9 cellular contexts compared by ENCODE assay signal in genomic region chr22:50622723-50623327, GRCh38. TPM values are rescaled to one million over a fixed set of nuclear protein-coding genes. Genes with fewer than 3 reads are reported as not detected.
A peak's percentile ranks its signal among the peaks of the same experiment; 100 is the strongest.
DNase-seq lines count a peak whose midpoint lies in the region; ATAC-seq and TF ChIP-seq lines count a peak whose summit lies in the region.
"Had no signal": no experiment of that assay in that cellular context is flagged by ENCODE, and none has a peak within 500 bp of the region (broad histone marks: within the 10 kb centered on the region; RNA-seq: fewer than 3 reads in every experiment).

No MANE protein-coding gene starts in this region.

- H3K9me3 Mint-ChIP-seq in activated naive CD8-positive, alpha-beta T cell treated with anti-CD3 and anti-CD28 coated beads for 36 hours, result no peaks in the 10 kb centered on the region

- no peaks in the 10 kb centered on the region for H3K36me3 Mint-ChIP-seq in activated naive CD8-positive, alpha-beta T cell treated with anti-CD3 and anti-CD28 coated beads for 36 hours

- no peak overlapping the region for H2BK120ac ChIP-seq in neuronal stem cell (ENCODE audit: low read depth, low read length)

- ATAC-seq in DND-41 (ENCODE audit: insufficient read depth, low read depth) (no peak), HG03108 (IDR thresholded peaks at IDR 0.05; ENCODE audit: unreplicated experiment) (no peak), GM18907 (IDR thresholded peaks at IDR 0.05; ENCODE audit: unreplicated experiment) (no peak), GM18909 (IDR thresholded peaks at IDR 0.05; ENCODE audit: poor library complexity, unreplicated experiment) (no peak), HG03025 (IDR thresholded peaks at IDR 0.05; ENCODE audit: low FRiP score, unreplicated experiment) (no peak)

- H3K18ac ChIP-seq in neuronal stem cell (ENCODE audit: low read length), result peak overlapping the region; percentile 95

- H3K4me3 ChIP-seq in DND-41 (ENCODE audit: low read depth in 1 of 2, low read length in 2 of 2) (no peak overlapping the region; a peak in 1 of 4 replicates), neuronal stem cell (ENCODE audit: low read length in 2 of 2) (peak overlapping the region in 1 of 2 donors; percentile 24)

- WGBS in neuronal stem cell (ENCODE audit: extremely low coverage in 2 of 2, insufficient read length in 2 of 2, insufficient replicate concordance in 1 of 2), 2 donors, result no CpG with 5 or more reads among the region's 16 CpGs

- H3K79me1 ChIP-seq in neuronal stem cell (ENCODE audit: low read depth, low read length), result peaks cover 2% of the 10 kb centered on the region

- peak overlapping the region; percentile 96 for H2AK5ac ChIP-seq in neuronal stem cell (ENCODE audit: low read depth, low read length)

- peak overlapping the region; percentile 46 for H2BK15ac ChIP-seq in neuronal stem cell (ENCODE audit: low read length)

- peak overlapping the region; percentile 82 for H3K4me3 Mint-ChIP-seq in activated naive CD8-positive, alpha-beta T cell treated with anti-CD3 and anti-CD28 coated beads for 36 hours

- H3K27me3 ChIP-seq in DND-41 (ENCODE audit: insufficient read depth, low read length, poor library complexity), result no peaks in the 10 kb centered on the region
- peaks cover 0 to 2% (median 0%) of the 10 kb centered on the region in 3 experiments for H3K27me3 ChIP-seq in neuronal stem cell (ENCODE audit: control insufficient read depth in 3 of 3, insufficient read depth in 3 of 3, low read depth in 1 of 3, low read length in 3 of 3)

- H3K14ac ChIP-seq in neuronal stem cell (ENCODE audit: low read length), result no peak overlapping the region

- H3K4me2 ChIP-seq in DND-41 (ENCODE audit: insufficient read depth, low read length), result peak overlapping the region; percentile 66
- no peak overlapping the region for H3K4me2 ChIP-seq in neuronal stem cell (ENCODE audit: insufficient read depth, low read length, poor library complexity, severe bottlenecking)

- H2AFZ ChIP-seq in DND-41 (ENCODE audit: low read depth, low read length) (peak overlapping the region; percentile 66; the same call in 1 of the 2 replicates), neuronal stem cell (ENCODE audit: low read length) (peak overlapping the region; percentile 48)

- H3K4me1 ChIP-seq in DND-41 (ENCODE audit: insufficient read depth, low read length), result peaks cover 53% of the 10 kb centered on the region
- H3K4me1 ChIP-seq in neuronal stem cell (ENCODE audit: control insufficient read depth in 2 of 2, insufficient read depth in 1 of 2, low read depth in 1 of 2, low read length in 2 of 2), result peaks cover 24% of the 10 kb centered on the region in 2 donors

- peaks cover 20% of the 10 kb centered on the region for H3K36me3 ChIP-seq in DND-41 (ENCODE audit: insufficient read depth, low read length)
- H3K36me3 ChIP-seq in neuronal stem cell (replicated peaks in 1 of 2; ENCODE audit: control insufficient read depth in 2 of 2, insufficient read depth in 2 of 2, low read length in 2 of 2), result no peaks in the 10 kb centered on the region

- peak overlapping the region; percentile 86 for H3K4ac ChIP-seq in neuronal stem cell (ENCODE audit: low read length)

- H4K20me1 ChIP-seq in DND-41 (ENCODE audit: insufficient read depth, low read length), result no peaks in the 10 kb centered on the region

- peak overlapping the region; percentile 76 for H3K23ac ChIP-seq in neuronal stem cell (ENCODE audit: low read depth, low read length, poor library complexity)

- H3K27ac ChIP-seq in DND-41 (ENCODE audit: low read length), result peak overlapping the region; percentile 77; the same call in 1 of the 2 replicates
- peak overlapping the region; percentile 55 for H3K27ac ChIP-seq in neuronal stem cell (replicated peaks; ENCODE audit: low read length)

- H3K4me1 Mint-ChIP-seq in activated naive CD8-positive, alpha-beta T cell treated with anti-CD3 and anti-CD28 coated beads for 36 hours, result peaks cover 41% of the 10 kb centered on the region

- H3K27me3 Mint-ChIP-seq in activated naive CD8-positive, alpha-beta T cell treated with anti-CD3 and anti-CD28 coated beads for 36 hours, result no peaks in the 10 kb centered on the region

- peaks cover 15% of the 10 kb centered on the region for H3K79me2 ChIP-seq in DND-41 (ENCODE audit: insufficient read depth, low read length)

- DNase-seq in DND-41, result no peak
- peak; percentile 80 to 87 for DNase-seq in NCI-H1930 (lab: John Stamatoyannopoulos, UW)
- DNase-seq in activated naive CD8-positive, alpha-beta T cell treated with anti-CD3 and anti-CD28 coated beads for 36 hours, result no peak
- DNase-seq in neuronal stem cell (ENCODE audit: low spot score), result no peak
- DNase-seq: T-helper 9 cell had no signal

- peak overlapping the region; percentile 42 for H2BK5ac ChIP-seq in neuronal stem cell (ENCODE audit: low read length)

- H3K9me3 ChIP-seq in DND-41 (ENCODE audit: insufficient read depth, low read length, severe bottlenecking), result no peaks in the 10 kb centered on the region
- no peaks in the 10 kb centered on the region for H3K9me3 ChIP-seq in neuronal stem cell (replicated peaks in 1 of 2; ENCODE audit: control insufficient read depth in 2 of 2, insufficient read depth in 1 of 2, low read depth in 1 of 2, low read length in 2 of 2)

- no peak overlapping the region for H4K91ac ChIP-seq in neuronal stem cell (ENCODE audit: low read depth, low read length, poor library complexity)

- H4K8ac ChIP-seq in neuronal stem cell (ENCODE audit: low read depth, low read length), result peak overlapping the region; percentile 99

- TF ChIP-seq CTCF in DND-41 (IDR thresholded peaks at IDR 0.05; ENCODE audit: borderline replicate concordance, extremely low read depth, low read length, poor library complexity, severe bottlenecking), result no peak

- H3K9ac ChIP-seq in DND-41 (ENCODE audit: low read depth, low read length), result peak overlapping the region; percentile 43; the same call in 1 of the 2 replicates
- H3K9ac ChIP-seq in neuronal stem cell (ENCODE audit: low read depth, low read length, poor library complexity), result peak overlapping the region; percentile 50

- H2BK12ac ChIP-seq in neuronal stem cell (ENCODE audit: low read length), result peak overlapping the region; percentile 96

- H3K27ac Mint-ChIP-seq in activated naive CD8-positive, alpha-beta T cell treated with anti-CD3 and anti-CD28 coated beads for 36 hours, result peak overlapping the region; percentile 99

RNA-seq across cellular contexts. Expression of gene ARSA, which starts 5.1 kb away (rescaled TPM):
- total RNA-seq in activated naive CD8-positive, alpha-beta T cell treated with anti-CD3 and anti-CD28 coated beads for 36 hours, result 10 to 100 TPM; 12.6 to 13.5 TPM
- 16.8 TPM for polyA plus RNA-seq in neuronal stem cell (2013, experiment 1 of 2)
- polyA plus RNA-seq in neuronal stem cell (2013, experiment 2 of 2), result 15.2 TPM

RNA-seq across cellular contexts. Expression of gene MAPK8IP2, which starts 22.2 kb away (rescaled TPM):
- total RNA-seq in activated naive CD8-positive, alpha-beta T cell treated with anti-CD3 and anti-CD28 coated beads for 36 hours, result under 1 TPM; 0.16 to 0.21 TPM
- 1.2 TPM for polyA plus RNA-seq in neuronal stem cell (2013, experiment 1 of 2)
- 1.2 TPM for polyA plus RNA-seq in neuronal stem cell (2013, experiment 2 of 2)

RNA-seq across cellular contexts. Expression of gene CHKB, which starts 40.2 kb away (rescaled TPM):
- total RNA-seq in activated naive CD8-positive, alpha-beta T cell treated with anti-CD3 and anti-CD28 coated beads for 36 hours, result 10 to 100 TPM; 57.3 to 60.3 TPM
- polyA plus RNA-seq in neuronal stem cell (2013, experiment 1 of 2), result 39.2 TPM
- polyA plus RNA-seq in neuronal stem cell (2013, experiment 2 of 2), result 37.2 TPM

RNA-seq across cellular contexts. Expression of gene CPT1B, which starts 44.6 kb away (rescaled TPM):
- total RNA-seq in activated naive CD8-positive, alpha-beta T cell treated with anti-CD3 and anti-CD28 coated beads for 36 hours, result 10 to 100 TPM; 33.6 to 33.7 TPM
- 25.7 TPM for polyA plus RNA-seq in neuronal stem cell (2013, experiment 1 of 2)
- 25.4 TPM for polyA plus RNA-seq in neuronal stem cell (2013, experiment 2 of 2)

RNA-seq across cellular contexts. Expression of gene SHANK3, which starts 49.8 kb away (rescaled TPM):
- total RNA-seq in activated naive CD8-positive, alpha-beta T cell treated with anti-CD3 and anti-CD28 coated beads for 36 hours, result under 1 TPM; 0.27 to 0.30 TPM
- 9.8 TPM for polyA plus RNA-seq in neuronal stem cell (2013, experiment 1 of 2)
- polyA plus RNA-seq in neuronal stem cell (2013, experiment 2 of 2), result 9.9 TPM

Comparison
In these comparisons a context has a peak if more than half of its experiments do, and no peak if none do; other contexts are left out.
1. DNase-seq: peak in NCI-H1930 (2 of 2); none in DND-41 (single experiment), activated naive CD8-positive, alpha-beta T cell treated with anti-CD3 and anti-CD28 coated beads for 36 hours (single experiment) and neuronal stem cell (single experiment).